11 cellular contexts compared by ENCODE assay signal in the genomic region with DNA sequence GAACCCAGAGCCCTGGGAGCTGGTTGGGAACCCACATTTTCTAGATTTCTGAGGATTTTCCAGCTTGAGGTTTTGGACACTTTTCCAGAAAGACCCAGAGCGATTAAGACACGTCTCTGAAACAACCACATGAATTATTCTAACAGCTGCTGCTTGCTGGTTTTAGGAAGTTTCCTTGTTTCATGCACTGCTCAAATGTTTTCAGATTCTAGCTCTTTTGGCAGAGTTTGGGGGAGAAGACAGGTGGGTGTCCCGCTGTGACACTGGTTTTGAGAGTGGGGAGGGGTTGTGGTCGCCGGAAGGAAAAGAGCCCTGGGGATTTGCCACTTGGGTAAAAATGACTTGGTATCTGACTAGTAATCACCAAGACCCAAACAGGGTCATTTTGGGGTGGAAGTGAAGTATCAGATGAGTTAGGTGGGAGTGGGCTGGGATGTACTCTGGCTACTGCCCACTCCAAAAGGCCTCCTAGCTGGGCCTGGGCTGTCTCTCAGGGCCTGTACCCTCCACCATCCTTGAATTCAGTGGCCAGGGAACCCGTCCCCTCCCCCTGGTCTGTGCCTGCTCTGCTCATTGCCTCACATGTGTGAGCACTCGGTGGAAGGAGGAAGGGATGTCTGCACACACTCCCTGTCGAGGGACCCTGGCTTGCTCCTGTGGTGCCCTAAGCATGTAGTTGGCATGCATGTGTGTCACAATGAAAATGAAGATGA. TPM values are rescaled to one million over a fixed set of nuclear protein-coding genes. Genes with fewer than 3 reads are reported as not detected.
DNase-seq lines count a peak whose midpoint lies in the region; ATAC-seq and TF ChIP-seq lines count a peak whose summit lies in the region.
"Had no signal": no experiment of that assay in that cellular context is flagged by ENCODE, and none has a peak within 500 bp of the region (broad histone marks: within the 10 kb centered on the region; RNA-seq: fewer than 3 reads in every experiment).

No MANE protein-coding gene starts in this region.

- CTCF ChIA-PET in CD8-positive, alpha-beta T cell (lab: Charles Lee), result interaction anchor here (0.6 to 1.0 kb wide), 2 partner anchors 9 to 14 kb away, joined by 3 read pairs; a partner anchor contains a TSS

- intact Hi-C loops in CD8-positive, alpha-beta T cell (cut with DNase I, micrococcal nuclease), result no loop called here

- H3K27ac Mint-ChIP-seq in CD8-positive, alpha-beta T cell, result peak overlapping the region; percentile 84
- no peak overlapping the region for H3K27ac Mint-ChIP-seq in neural progenitor cell

- H3K79me2 ChIP-seq in neural progenitor cell (ENCODE audit: low read depth), result peaks cover 100% of the 10 kb centered on the region

- POLR2A ChIA-PET in CD8-positive, alpha-beta T cell (lab: Charles Lee), result interaction anchor here (0.7 to 2.0 kb wide), 3 partner anchors 12 to 71 kb away, joined by 3 to 7 read pairs (median 4); no protein-coding TSS in a partner anchor

- no peak overlapping the region for H3K27ac ChIP-seq in CD8-positive, alpha-beta T cell (ENCODE audit: low read depth, low read length)
- H3K27ac ChIP-seq in KOPT-K1 (ENCODE audit: low read depth, low read length, poor library complexity, severe bottlenecking) (peak overlapping the region; percentile 22), neural progenitor cell (no peak overlapping the region)

- H3F3A ChIP-seq in neural progenitor cell (ENCODE audit: low read depth), result no peaks in the 10 kb centered on the region

- H3K4me3 Mint-ChIP-seq in CD8-positive, alpha-beta T cell, result peak overlapping the region; percentile 42
- H3K4me3 Mint-ChIP-seq in neural progenitor cell, result peak overlapping the region; percentile 48

- peaks cover 74% of the 10 kb centered on the region for H3K4me1 Mint-ChIP-seq in CD8-positive, alpha-beta T cell (ENCODE audit: low read depth)
- H3K4me1 Mint-ChIP-seq in neural progenitor cell, result peaks cover 19% of the 10 kb centered on the region

- no peaks in the 10 kb centered on the region for H3K27me3 Mint-ChIP-seq in CD8-positive, alpha-beta T cell (ENCODE audit: low read depth)
- H3K27me3 Mint-ChIP-seq in neural progenitor cell (ENCODE audit: insufficient read depth, low read depth), result no peaks in the 10 kb centered on the region

- TF ChIP-seq CTCF in CD8-positive, alpha-beta T cell (IDR thresholded peaks at IDR 0.05), result no peak
- no peak for TF ChIP-seq CTCF in neural progenitor cell (IDR thresholded peaks at IDR 0.05)

- ATAC-seq in CD8-positive, alpha-beta T cell, result no peak
- ATAC-seq in HG03432 (IDR thresholded peaks at IDR 0.05; ENCODE audit: unreplicated experiment) (no peak), HG02798 (IDR thresholded peaks at IDR 0.05; ENCODE audit: poor library complexity, unreplicated experiment) (no peak)
- ATAC-seq: activated CD4-positive, CD25-positive, alpha-beta regulatory T cell treated with anti-CD3 and anti-CD28 coated beads, Interleukin-2, amount 50 U/mL, for 24 hours had no signal

- no peaks in the 10 kb centered on the region for H3K27me3 ChIP-seq in CD8-positive, alpha-beta T cell (ENCODE audit: insufficient read depth, low read length)
- H3K27me3 ChIP-seq in neural progenitor cell, result no peaks in the 10 kb centered on the region

- H3K9ac ChIP-seq in neural progenitor cell, result peak overlapping the region; percentile 11

- H3K9me3 ChIP-seq in CD8-positive, alpha-beta T cell (ENCODE audit: low read length), result no peaks in the 10 kb centered on the region
- no peaks in the 10 kb centered on the region for H3K9me3 ChIP-seq in KOPT-K1 (ENCODE audit: insufficient read depth, low read length, poor library complexity, severe bottlenecking)
- no peaks in the 10 kb centered on the region for H3K9me3 ChIP-seq in neural progenitor cell (ENCODE audit: low read depth)

- H3K4me1 ChIP-seq in CD8-positive, alpha-beta T cell (ENCODE audit: insufficient read depth, low read length), result peaks cover 59% of the 10 kb centered on the region
- H3K4me1 ChIP-seq in neural progenitor cell, result peaks cover 11% of the 10 kb centered on the region

- H3K36me3 Mint-ChIP-seq in CD8-positive, alpha-beta T cell, result peaks cover 19% of the 10 kb centered on the region
- peaks cover 16% of the 10 kb centered on the region for H3K36me3 Mint-ChIP-seq in neural progenitor cell

- H3K36me3 ChIP-seq in CD8-positive, alpha-beta T cell (ENCODE audit: insufficient read depth, low read length), result peaks cover 3% of the 10 kb centered on the region
- H3K36me3 ChIP-seq in KOPT-K1 (ENCODE audit: insufficient read depth, low read length) (peaks cover 5% of the 10 kb centered on the region; the same call in 1 of the 2 replicates), neural progenitor cell (no peaks in the 10 kb centered on the region)

- no peaks in the 10 kb centered on the region for H3K9me3 Mint-ChIP-seq in CD8-positive, alpha-beta T cell
- peaks cover 2% of the 10 kb centered on the region for H3K9me3 Mint-ChIP-seq in neural progenitor cell

- H3K4me3 ChIP-seq in CD8-positive, alpha-beta T cell (ENCODE audit: low read depth, low read length), result no peak overlapping the region
- H3K4me3 ChIP-seq in neural progenitor cell, result no peak overlapping the region

- no peak overlapping the region for H2AFZ ChIP-seq in neural progenitor cell (replicated peaks)

- no peak overlapping the region for H3K4me2 ChIP-seq in neural progenitor cell

- DNase-seq in CD8-positive, alpha-beta T cell, result no peak
- peak; percentile 26 for DNase-seq in amniotic epithelial cell (ENCODE audit: low read depth)
- no peak for DNase-seq in neural progenitor cell (ENCODE audit: low spot score)
- no peak for DNase-seq in central memory CD4-positive, alpha-beta T cell
- DNase-seq: anterior cingulate cortex, DMS79 treated with DMSO at 0.1 percent for 48 hours, NCI-H2171 had no signal

- peaks cover 82% of the 10 kb centered on the region for H4K20me1 ChIP-seq in neural progenitor cell (ENCODE audit: low read depth)

RNA-seq across cellular contexts. Expression of a gene that starts 13.2 kb away (rescaled TPM):
- 100 to 1,000 TPM; 135 to 142 TPM for total RNA-seq in CD8-positive, alpha-beta T cell
- 37.9 and 49.8 TPM in 2 replicates for total RNA-seq in neural progenitor cell (ENCODE audit: low replicate concordance)
